Comparison of ENCODE assay signal across 17 cellular contexts in genomic region chr3:184553385-184553784, GRCh38. TPM values are rescaled to one million over a fixed set of nuclear protein-coding genes. Genes with fewer than 3 reads are reported as not detected.
DNase-seq lines count a peak whose midpoint lies in the region; ATAC-seq and TF ChIP-seq lines count a peak whose summit lies in the region.
"Had no signal": no experiment of that assay in that cellular context is flagged by ENCODE, and none has a peak within 500 bp of the region (broad histone marks: within the 10 kb centered on the region; RNA-seq: fewer than 3 reads in every experiment).

No MANE protein-coding gene starts in this region.

- WGBS in endodermal cell (ENCODE audit: insufficient coverage in 1 of 2, insufficient read length in 1 of 2), 2 experiments, result 89 to 90% methylated on average over 4 of the region's 4 CpGs
- 67 to 82% (median 77%) methylated on average over 4 of the region's 4 CpGs for WGBS in psoas muscle, 3 donors

- peaks cover 18% of the 10 kb centered on the region for H3K27me3 ChIP-seq in endodermal cell (ENCODE audit: control insufficient read depth, insufficient read depth, low read length, poor library complexity, severe bottlenecking)
- peaks cover 0 to 35% (median 4%) of the 10 kb centered on the region in 3 donors for H3K27me3 ChIP-seq in psoas muscle (ENCODE audit: insufficient read depth in 3 of 3, low read length in 2 of 3)
- H3K27me3 ChIP-seq: Peyer's patch had no signal

- ATAC-seq in psoas muscle (no peak), GM21717 (IDR thresholded peaks at IDR 0.05; ENCODE audit: unreplicated experiment) (no peak)

- peaks cover 37% of the 10 kb centered on the region for H3K27me3 Mint-ChIP-seq in endodermal cell (ENCODE audit: insufficient read depth)

- peaks cover 17% of the 10 kb centered on the region for H3K4me1 Mint-ChIP-seq in endodermal cell

- intact Hi-C loops in psoas muscle (cut with DNase I), result no loop called here

- H3K27ac ChIP-seq in endodermal cell (ENCODE audit: low read depth, low read length), result no peak overlapping the region
- no peak overlapping the region for H3K27ac ChIP-seq in psoas muscle
- H3K27ac ChIP-seq: GM23248, Peyer's patch had no signal

- TF ChIP-seq CTCF in endodermal cell (conservative IDR thresholded peaks at IDR 0.05), result no peak
- TF ChIP-seq CTCF in psoas muscle (IDR thresholded peaks at IDR 0.05), result no peak

- no peaks in the 10 kb centered on the region for H3K36me3 Mint-ChIP-seq in endodermal cell (ENCODE audit: low read depth)

- H3K27ac Mint-ChIP-seq in endodermal cell, result no peak overlapping the region

- H3K9ac ChIP-seq in endodermal cell (ENCODE audit: extremely low read depth, low read length, poor library complexity, severe bottlenecking), result no peak overlapping the region
- H3K9ac ChIP-seq: GM23248 had no signal

- H3K9me3 Mint-ChIP-seq in endodermal cell, result no peaks in the 10 kb centered on the region

- H3K9me3 ChIP-seq in endodermal cell (ENCODE audit: control insufficient read depth, low read length) (no peaks in the 10 kb centered on the region), psoas muscle (no peaks in the 10 kb centered on the region)
- H3K9me3 ChIP-seq: Peyer's patch had no signal

- H3K4me3 ChIP-seq in endodermal cell (ENCODE audit: low read length), result no peak overlapping the region
- no peak overlapping the region for H3K4me3 ChIP-seq in psoas muscle
- H3K4me3 ChIP-seq: GM23248, Peyer's patch had no signal

- no peak overlapping the region for H3K4me3 Mint-ChIP-seq in endodermal cell

- H3K4me1 ChIP-seq in endodermal cell (ENCODE audit: control insufficient read depth, insufficient read depth, low read length) (peaks cover 9% of the 10 kb centered on the region), psoas muscle (no peaks in the 10 kb centered on the region)

- DNase-seq in Daoy (ENCODE audit: low read depth), result peak; percentile 1
- DNase-seq in anterior cingulate cortex (lab: John Stamatoyannopoulos, UW), result peak in 48 of 58 donors; percentile 5 to 84 (median 55)
- DNase-seq in hippocampal formation (lab: John Stamatoyannopoulos, UW), result peak; percentile 19 to 38
- DNase-seq in pons (ENCODE audit: low spot score), result peak; percentile 57
- no peak for DNase-seq in COLO829 (ENCODE audit: low spot score)
- DNase-seq in endodermal cell, result no peak
- no peak for DNase-seq in psoas muscle
- DNase-seq: COR-L47, DMS53, GM23248, MV-4-11, NCI-H1417 treated with DMSO at 0.1 percent for 48 hours, NCI-H2029 treated with DMSO at 0.1 percent for 48 hours, NCI-H524, SHP77 had no signal

- no peaks in the 10 kb centered on the region for H3K36me3 ChIP-seq in endodermal cell (ENCODE audit: control insufficient read depth, insufficient read depth, low read length)
- no peaks in the 10 kb centered on the region for H3K36me3 ChIP-seq in psoas muscle (ENCODE audit: insufficient read depth in 1 of 2, low read depth in 1 of 2)
- H3K36me3 ChIP-seq: Peyer's patch had no signal

RNA-seq across cellular contexts. Expression of gene EPHB3, which starts 8.2 kb away (rescaled TPM):
- 1.4 and 1.8 TPM in 2 replicates for total RNA-seq in Daoy (2014; rRNA removed; shearing (Covaris generic))
- total RNA-seq in endodermal cell (10 to 100 TPM; 32.7 to 36.9 TPM), psoas muscle (1 to 10 TPM in 2 of 4 donors, under 1 TPM in 2; 0.34 to 1.6 (median 0.92) TPM)
- polyA plus RNA-seq in endodermal cell (2013, experiment 1 of 2), result 22.3 TPM
- polyA plus RNA-seq in endodermal cell (2013, experiment 2 of 2), result 23.5 TPM
- under 1 TPM; 0.08 to 0.69 (median 0.36) TPM for polyA plus RNA-seq in psoas muscle

Comparison
In these comparisons a context has a peak if more than half of its experiments do, and no peak if none do; other contexts are left out.
1. DNase-seq: peak in Daoy (single experiment), anterior cingulate cortex (48 of 58), hippocampal formation (2 of 2) and pons (single experiment); none in COLO829 (single experiment), endodermal cell (single experiment) and psoas muscle (0 of 2).
2. RNA of gene EPHB3, which starts 8.2 kb away (total RNA-seq): 32.7 to 36.9 TPM in endodermal cell; 1.4 to 1.8 TPM in Daoy and 0.34 to 1.6 TPM in psoas muscle; every median in the first group is over 10 times any median in the second.